Comparison of ENCODE assay signal across 19 cellular contexts in genomic region chr2:104109356-104109755, GRCh38.
A peak's percentile ranks its signal among the peaks of the same experiment; 100 is the strongest.
DNase-seq lines count a peak whose midpoint lies in the region; ATAC-seq, FAIRE-seq and TF ChIP-seq lines count a peak whose summit lies in the region.
"Had no signal": no experiment of that assay in that cellular context is flagged by ENCODE, and none has a peak within 500 bp of the region (broad histone marks: within the 10 kb centered on the region; RNA-seq: fewer than 3 reads in every experiment).

No MANE protein-coding gene starts in this region.

- H4K20me1 ChIP-seq in OCI-LY3 (ENCODE audit: insufficient read depth, low read length) = no peaks in the 10 kb centered on the region
- H4K20me1 ChIP-seq: BLaER1 had no signal

- H3K27me3 ChIP-seq in OCI-LY3 (ENCODE audit: low read depth, low read length) (no peaks in the 10 kb centered on the region), pancreas (no peaks in the 10 kb centered on the region)
- H3K27me3 ChIP-seq: BLaER1 had no signal

- no peak overlapping the region for H3K4me3 Mint-ChIP-seq in stimulated activated naive B cell treated with anti-CD40 and anti-IgM and Interleukin-4, amounts not matched to agents 10 μg/mL and 1 μg/mL and 100 μg/mL, for 72 hours
- H3K4me3 Mint-ChIP-seq: CD4-positive, CD25-positive, alpha-beta regulatory T cell; CD8-positive, alpha-beta T cell; GM23338; H9 had no signal

- FAIRE-seq in pancreas (lab: Jason Lieb, UNC) = no peak
- FAIRE-seq: GM12878 had no signal

- H3K9me3 Mint-ChIP-seq in stimulated activated naive B cell treated with anti-CD40 and anti-IgM and Interleukin-4, amounts not matched to agents 10 μg/mL and 1 μg/mL and 100 μg/mL, for 72 hours = no peaks in the 10 kb centered on the region
- H3K9me3 Mint-ChIP-seq: GM23338, H9 had no signal

- H3K4me1 ChIP-seq in OCI-LY3 (ENCODE audit: low read length) = no peaks in the 10 kb centered on the region
- H3K4me1 ChIP-seq in pancreas = no peaks in the 10 kb centered on the region
- H3K4me1 ChIP-seq: BLaER1, Caco-2 had no signal

- no peak for TF ChIP-seq CTCF in OCI-LY3 (IDR thresholded peaks at IDR 0.05; ENCODE audit: low read depth, low read length)
- no peak for TF ChIP-seq CTCF in pancreas (IDR thresholded peaks at IDR 0.05)

- H3K79me2 ChIP-seq in OCI-LY3 (ENCODE audit: low read length) = no peaks in the 10 kb centered on the region

- no peak overlapping the region for H3K27ac ChIP-seq in OCI-LY3 (ENCODE audit: low read length)
- no peak overlapping the region for H3K27ac ChIP-seq in pancreas
- H3K27ac ChIP-seq: BLaER1, C4-2B had no signal

- H3K4me2 ChIP-seq in OCI-LY3 (ENCODE audit: low read length) = peak overlapping the region; percentile 17
- H3K4me2 ChIP-seq: BLaER1, GM23338 had no signal

- H3K27ac Mint-ChIP-seq in stimulated activated naive B cell treated with anti-CD40 and anti-IgM and Interleukin-4, amounts not matched to agents 10 μg/mL and 1 μg/mL and 100 μg/mL, for 72 hours = no peak overlapping the region
- H3K27ac Mint-ChIP-seq: CD4-positive, CD25-positive, alpha-beta regulatory T cell; CD8-positive, alpha-beta T cell; GM23338; H9 had no signal

- H3K4me3 ChIP-seq in OCI-LY3 (ENCODE audit: low read length) (no peak overlapping the region), pancreas (no peak overlapping the region)
- H3K4me3 ChIP-seq: BLaER1, GM12878, GM23338 had no signal

- 61 to 70% methylated on average over 8 of the region's 8 CpGs for WGBS in pancreas, 2 donors

- no peak for DNase-seq in stimulated activated naive B cell treated with anti-CD40 and anti-IgM and Interleukin-4, amounts not matched to agents 10 μg/mL and 1 μg/mL and 100 μg/mL, for 72 hours
- DNase-seq in NCI-H774 (lab: John Stamatoyannopoulos, UW) (no peak), pancreas (no peak)
- DNase-seq: Caco-2; CD4-positive, CD25-positive, alpha-beta regulatory T cell; CD8-positive, alpha-beta T cell; DMS153; DND-41; EL; GDM1; H9 had no signal

- H3K27me3 Mint-ChIP-seq in stimulated activated naive B cell treated with anti-CD40 and anti-IgM and Interleukin-4, amounts not matched to agents 10 μg/mL and 1 μg/mL and 100 μg/mL, for 72 hours = no peaks in the 10 kb centered on the region
- H3K27me3 Mint-ChIP-seq: CD4-positive, CD25-positive, alpha-beta regulatory T cell had no signal

- no peak overlapping the region for H2AFZ ChIP-seq in OCI-LY3 (ENCODE audit: low read depth, low read length)
- H2AFZ ChIP-seq: GM23338 had no signal

- intact Hi-C loops in pancreas (cut with DNase I) = no loop called here

- H3K9me3 ChIP-seq in OCI-LY3 (ENCODE audit: insufficient read depth, low read length) = no peaks in the 10 kb centered on the region
- H3K9me3 ChIP-seq in pancreas = no peaks in the 10 kb centered on the region
- H3K9me3 ChIP-seq: BLaER1, Caco-2 had no signal

- no peak overlapping the region for H3K9ac ChIP-seq in OCI-LY3 (ENCODE audit: low read length)
- H3K9ac ChIP-seq: BLaER1 had no signal

- no peaks in the 10 kb centered on the region for H3K36me3 Mint-ChIP-seq in stimulated activated naive B cell treated with anti-CD40 and anti-IgM and Interleukin-4, amounts not matched to agents 10 μg/mL and 1 μg/mL and 100 μg/mL, for 72 hours
- H3K36me3 Mint-ChIP-seq: CD4-positive, CD25-positive, alpha-beta regulatory T cell; CD8-positive, alpha-beta T cell had no signal

- H3K36me3 ChIP-seq in OCI-LY3 (replicated peaks; ENCODE audit: low read depth, low read length) (no peaks in the 10 kb centered on the region), pancreas (no peaks in the 10 kb centered on the region)
- H3K36me3 ChIP-seq: BLaER1 had no signal

- H3K4me1 Mint-ChIP-seq in stimulated activated naive B cell treated with anti-CD40 and anti-IgM and Interleukin-4, amounts not matched to agents 10 μg/mL and 1 μg/mL and 100 μg/mL, for 72 hours = no peaks in the 10 kb centered on the region
- H3K4me1 Mint-ChIP-seq: CD4-positive, CD25-positive, alpha-beta regulatory T cell; GM23338; H9 had no signal

- peak; percentile 84 for ATAC-seq in GM18868 (IDR thresholded peaks at IDR 0.05; ENCODE audit: unreplicated experiment)
- peak; percentile 29 to 39 for ATAC-seq in stimulated activated naive B cell treated with anti-CD40 and anti-IgM and Interleukin-4, amounts not matched to agents 10 μg/mL and 1 μg/mL and 100 μg/mL, for 72 hours (replicated peaks)
- no peak for ATAC-seq in HG03378 (IDR thresholded peaks at IDR 0.05; ENCODE audit: unreplicated experiment)
- ATAC-seq in pancreas = no peak
- ATAC-seq: CD8-positive, alpha-beta T cell; GM12878; GM23338; HCT116 had no signal

Comparison
In these comparisons a context has a peak if more than half of its experiments do, and no peak if none do; other contexts are left out.
1. ATAC-seq: peak in GM18868 (single experiment) and stimulated activated naive B cell treated with anti-CD40 and anti-IgM and Interleukin-4, amounts not matched to agents 10 μg/mL and 1 μg/mL and 100 μg/mL, for 72 hours (2 of 2); none in HG03378 (single experiment) and pancreas (0 of 4).